31 cellular contexts compared by ENCODE assay signal in the genomic region with DNA sequence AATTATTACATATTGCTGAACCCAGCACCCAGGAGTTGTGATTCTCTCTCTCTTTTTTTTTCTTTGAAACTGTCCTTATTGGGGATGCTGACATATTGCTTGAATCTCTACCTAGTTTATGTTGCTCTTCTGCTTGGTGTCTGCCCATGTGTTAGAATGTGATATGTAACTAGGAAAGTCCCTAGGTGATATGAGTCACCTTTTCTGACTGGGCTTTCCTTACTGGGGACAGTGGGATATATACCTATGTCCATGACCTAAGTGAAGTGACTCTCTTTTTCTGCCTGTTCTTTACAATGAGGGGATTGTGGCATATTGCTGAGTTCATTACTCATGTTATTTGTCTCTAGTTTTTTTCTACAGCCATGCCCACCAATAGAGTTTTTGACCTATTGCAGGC.
"Had no signal": no experiment of that assay in that cellular context is flagged by ENCODE, and none has a peak within 500 bp of the region (broad histone marks: within the 10 kb centered on the region; RNA-seq: fewer than 3 reads in every experiment).

No MANE protein-coding gene starts in this region.

- H3K27me3 Mint-ChIP-seq: activated B cell treated with CpG ODN at 0.5 μM for 24 hours; activated CD4-positive, alpha-beta T cell treated with anti-CD3 and anti-CD28 coated beads, Interleukin-2, amount 10 ng/mL, durations not matched to agents 24 days and 14 days; activated CD8-positive, alpha-beta T cell treated with anti-CD3 and anti-CD28 coated beads for 36 hours; brain had no signal

- H3K4me3 Mint-ChIP-seq: activated B cell treated with CpG ODN at 0.5 μM for 24 hours; activated CD4-positive, alpha-beta T cell treated with anti-CD3 and anti-CD28 coated beads, Interleukin-2, amount 10 ng/mL, durations not matched to agents 24 days and 14 days; activated CD8-positive, alpha-beta T cell treated with anti-CD3 and anti-CD28 coated beads for 36 hours; activated naive CD4-positive, alpha-beta T cell treated with anti-CD3 and anti-CD28 coated beads for 36 hours; activated T-cell treated with anti-CD3 and anti-CD28 coated beads, Interleukin-2, amount 50 U/mL, for 72 hours; brain had no signal

- H3K9me3 Mint-ChIP-seq: activated B cell treated with CpG ODN at 0.5 μM for 24 hours; activated CD4-positive, alpha-beta T cell treated with anti-CD3 and anti-CD28 coated beads, Interleukin-2, amount 10 ng/mL, durations not matched to agents 24 days and 14 days; activated CD8-positive, alpha-beta T cell treated with anti-CD3 and anti-CD28 coated beads for 36 hours; activated naive CD4-positive, alpha-beta T cell treated with anti-CD3 and anti-CD28 coated beads for 36 hours; activated T-cell treated with anti-CD3 and anti-CD28 coated beads, Interleukin-2, amount 50 U/mL, for 72 hours; activated T-helper 2 cell treated with anti-CD3 and anti-CD28 coated beads, Interferon-gamma antibody, Interleukin-2, Interleukin-4, amounts not matched to agents 10 μg/mL and 5 μg/mL and 100 μg/mL, durations not matched to agents 14 hours and 24 hours and 36 hours; brain had no signal

- H3K4me1 Mint-ChIP-seq: activated B cell treated with CpG ODN at 0.5 μM for 24 hours; activated CD4-positive, alpha-beta T cell treated with anti-CD3 and anti-CD28 coated beads, Interleukin-2, amount 10 ng/mL, durations not matched to agents 24 days and 14 days; brain had no signal

- H3K27me3 ChIP-seq: MG63 had no signal

- DNase-seq: activated B cell treated with CpG ODN at 0.5 μM for 24 hours; activated CD4-positive, alpha-beta T cell treated with anti-CD3 and anti-CD28 coated beads, Interleukin-2, amount 10 ng/mL, durations not matched to agents 24 days and 14 days; activated CD4-positive, alpha-beta T cell treated with anti-CD3 and anti-CD28 coated beads, Interleukin-2, amount 50 U/mL, for 4 hours; activated CD4-positive, CD25-positive, alpha-beta regulatory T cell treated with anti-CD3 and anti-CD28 coated beads, Interleukin-2, amount 50 U/mL, for 72 hours; activated CD8-positive, alpha-beta T cell treated with anti-CD3 and anti-CD28 coated beads for 36 hours; activated gamma-delta T cell; activated naive CD4-positive, alpha-beta T cell treated with anti-CD3 and anti-CD28 coated beads for 36 hours; activated T-cell treated with anti-CD3 and anti-CD28 coated beads, Interleukin-2, amount 50 U/mL, for 1 hour; activated T-cell treated with anti-CD3 and anti-CD28 coated beads, Interleukin-2, amount 50 U/mL, for 72 hours; anterior cingulate cortex; central memory CD4-positive, alpha-beta T cell; Kasumi-1; KG1; MG63; NCI-H1048; NCI-H1105 treated with DMSO at 0.1 percent for 48 hours; NCI-H1436; NCI-H1694; NCI-H1930; NCI-H345; NCI-H524 treated with DMSO at 0.1 percent for 48 hours; NK-92 treated with Interleukin-12 subunit alpha and Interleukin-12 subunit beta, amount 100 ng/mL, for 24 hours; PC-9; Right ventricle myocardium superior; SW 1271; T-helper 1 cell; T-helper 2 cell; T-helper 9 cell had no signal

- H3K27ac Mint-ChIP-seq: activated B cell treated with CpG ODN at 0.5 μM for 24 hours; activated CD4-positive, alpha-beta T cell treated with anti-CD3 and anti-CD28 coated beads, Interleukin-2, amount 10 ng/mL, durations not matched to agents 24 days and 14 days; activated CD8-positive, alpha-beta T cell treated with anti-CD3 and anti-CD28 coated beads for 36 hours; activated naive CD4-positive, alpha-beta T cell treated with anti-CD3 and anti-CD28 coated beads for 36 hours; activated T-cell treated with anti-CD3 and anti-CD28 coated beads, Interleukin-2, amount 50 U/mL, for 72 hours; activated T-helper 2 cell treated with anti-CD3 and anti-CD28 coated beads, Interferon-gamma antibody, Interleukin-2, Interleukin-4, amounts not matched to agents 10 μg/mL and 5 μg/mL and 100 μg/mL, durations not matched to agents 14 hours and 24 hours and 36 hours; brain had no signal

- H3K4me3 ChIP-seq: MG63, PC-9 had no signal

- ATAC-seq: activated CD8-positive, alpha-beta T cell treated with anti-CD3 and anti-CD28 coated beads for 36 hours had no signal

- FAIRE-seq: colon had no signal

- H3K36me3 ChIP-seq: MG63 had no signal

- H3K36me3 Mint-ChIP-seq: brain had no signal
